ENCODE assay signal across 15 cellular contexts in the genomic region with DNA sequence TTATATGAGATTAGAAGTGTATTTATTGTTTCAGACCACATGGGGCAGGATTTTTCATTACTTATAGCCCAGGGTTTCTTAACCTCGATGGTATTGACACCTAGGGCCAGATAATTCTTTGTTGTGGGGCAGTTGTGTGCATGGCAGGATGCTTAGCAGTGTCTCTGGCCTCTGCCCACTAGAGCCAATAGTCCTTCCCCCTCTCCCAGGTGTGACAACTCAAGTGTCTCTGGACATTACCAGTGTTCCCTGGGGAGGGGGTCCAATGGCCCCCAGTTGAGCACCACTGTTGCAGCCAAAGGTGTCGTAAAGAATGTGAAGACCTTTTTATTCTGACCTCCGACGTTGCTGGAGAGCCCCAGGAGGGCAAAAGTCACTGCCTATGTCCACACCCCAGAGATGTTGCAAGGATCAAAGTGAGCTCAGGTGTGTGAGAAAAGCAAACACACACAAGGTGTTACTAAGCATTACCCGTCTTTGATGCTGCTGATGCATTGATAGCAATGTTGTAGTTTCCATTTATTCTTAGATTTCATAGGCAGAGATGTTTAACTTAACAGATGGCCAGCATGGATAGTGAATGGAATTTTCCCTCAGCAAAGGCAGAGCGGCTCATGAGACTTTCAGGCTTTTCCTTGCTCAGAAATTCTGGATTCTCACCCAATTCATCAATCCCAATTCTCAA. TPM values are rescaled to one million over a fixed set of nuclear protein-coding genes. Genes with fewer than 3 reads are reported as not detected.
DNase-seq lines count a peak whose midpoint lies in the region; ATAC-seq and TF ChIP-seq lines count a peak whose summit lies in the region.
"Had no signal": no experiment of that assay in that cellular context is flagged by ENCODE, and none has a peak within 500 bp of the region (broad histone marks: within the 10 kb centered on the region; RNA-seq: fewer than 3 reads in every experiment).

No MANE protein-coding gene starts in this region.

- no peak overlapping the region for H3K4me3 ChIP-seq in GM12875 (ENCODE audit: low read depth, low read length)
- H3K4me3 ChIP-seq: heart left ventricle had no signal

- TF ChIP-seq CTCF in GM12875 (IDR thresholded peaks at IDR 0.05; ENCODE audit: borderline replicate concordance, insufficient read depth, low read depth, low read length) = 0 out of 2 replicates have a peak, but pooled peaks have one; percentile 0

- ATAC-seq in HG03442 (IDR thresholded peaks at IDR 0.05; ENCODE audit: unreplicated experiment) = no peak
- ATAC-seq in activated T-cell treated with anti-CD3 and anti-CD28 coated beads, Interleukin-2, amount 50 U/mL, for 72 hours (replicated peaks in 1 of 2) = no peak
- no peak for ATAC-seq in HG03439 (IDR thresholded peaks at IDR 0.05; ENCODE audit: unreplicated experiment)
- ATAC-seq: effector memory CD8-positive, alpha-beta T cell; heart left ventricle; stimulated activated naive B cell treated with anti-CD40 and anti-IgM and Interleukin-4, amounts not matched to agents 10 μg/mL and 1 μg/mL and 100 μg/mL, for 72 hours had no signal

- peaks cover 13% of the 10 kb centered on the region for H3K27me3 Mint-ChIP-seq in activated T-cell treated with anti-CD3 and anti-CD28 coated beads, Interleukin-2, amount 50 U/mL, for 72 hours (ENCODE audit: low read depth)

- no peaks in the 10 kb centered on the region for H3K4me1 Mint-ChIP-seq in activated T-cell treated with anti-CD3 and anti-CD28 coated beads, Interleukin-2, amount 50 U/mL, for 72 hours (ENCODE audit: low read depth)
- H3K4me1 Mint-ChIP-seq: memory B cell; stimulated activated naive B cell treated with anti-CD40 and anti-IgM and Interleukin-4, amounts not matched to agents 10 μg/mL and 1 μg/mL and 100 μg/mL, for 72 hours had no signal

- H3K9me3 Mint-ChIP-seq in activated T-cell treated with anti-CD3 and anti-CD28 coated beads, Interleukin-2, amount 50 U/mL, for 72 hours = no peaks in the 10 kb centered on the region
- H3K9me3 Mint-ChIP-seq: CD4-positive, alpha-beta T cell; effector memory CD8-positive, alpha-beta T cell; memory B cell; stimulated activated naive B cell treated with anti-CD40 and anti-IgM and Interleukin-4, amounts not matched to agents 10 μg/mL and 1 μg/mL and 100 μg/mL, for 72 hours had no signal

- in situ Hi-C loops in ACHN (cut with HindIII; ENCODE audit: low pct_ligation_motif_present, low pct_unique_long_range_greater_than_20kb, low sequenced_read_pairs) = no loop called here

- no peak overlapping the region for H3K4me3 Mint-ChIP-seq in activated T-cell treated with anti-CD3 and anti-CD28 coated beads, Interleukin-2, amount 50 U/mL, for 72 hours
- H3K4me3 Mint-ChIP-seq: CD4-positive, alpha-beta T cell; effector memory CD8-positive, alpha-beta T cell; memory B cell; stimulated activated naive B cell treated with anti-CD40 and anti-IgM and Interleukin-4, amounts not matched to agents 10 μg/mL and 1 μg/mL and 100 μg/mL, for 72 hours had no signal

- DNase-seq in ACHN (peak; percentile 1), RPMI8226 (peak; percentile 23), inferior parietal cortex (ENCODE audit: extremely low spot score) (peak; percentile 48)
- no peak for DNase-seq in activated CD4-positive, alpha-beta T cell treated with anti-CD3 and anti-CD28 coated beads for 4 hours
- DNase-seq in activated T-cell treated with anti-CD3 and anti-CD28 coated beads, Interleukin-2, amount 50 U/mL, for 72 hours = no peak
- DNase-seq: CD4-positive, alpha-beta T cell; effector memory CD8-positive, alpha-beta T cell; heart left ventricle; NCI-H2029; stimulated activated CD4-positive, alpha-beta T cell treated with anti-CD3 and anti-CD28 coated beads, Interleukin-1b, Interleukin-23, amount 100 ng/mL, for 48 hours; stimulated activated naive B cell treated with anti-CD40 and anti-IgM and Interleukin-4, amounts not matched to agents 10 μg/mL and 1 μg/mL and 100 μg/mL, for 72 hours had no signal

- H3K27ac Mint-ChIP-seq in activated T-cell treated with anti-CD3 and anti-CD28 coated beads, Interleukin-2, amount 50 U/mL, for 72 hours = no peak overlapping the region
- H3K27ac Mint-ChIP-seq: CD4-positive, alpha-beta T cell; effector memory CD8-positive, alpha-beta T cell; memory B cell had no signal

- H3K36me3 Mint-ChIP-seq in activated T-cell treated with anti-CD3 and anti-CD28 coated beads, Interleukin-2, amount 50 U/mL, for 72 hours (ENCODE audit: insufficient read depth in 2 of 2) = no peaks in the 10 kb centered on the region
- H3K36me3 Mint-ChIP-seq: memory B cell; stimulated activated naive B cell treated with anti-CD40 and anti-IgM and Interleukin-4, amounts not matched to agents 10 μg/mL and 1 μg/mL and 100 μg/mL, for 72 hours had no signal

RNA-seq across cellular contexts. Expression of a gene that starts 22.2 kb away (rescaled TPM):
- total RNA-seq in activated T-cell treated with anti-CD3 and anti-CD28 coated beads, Interleukin-2, amount 50 U/mL, for 72 hours = not detected
- total RNA-seq: CD4-positive, alpha-beta T cell; heart left ventricle had no signal

RNA-seq across cellular contexts. Expression of a gene that starts 39.9 kb away (rescaled TPM):
- total RNA-seq in activated T-cell treated with anti-CD3 and anti-CD28 coated beads, Interleukin-2, amount 50 U/mL, for 72 hours = 10 to 100 TPM; 17.1 to 25.7 TPM

Comparison
In these comparisons a context has a peak if more than half of its experiments do, and no peak if none do; other contexts are left out.
1. DNase-seq: peak in ACHN (single experiment), RPMI8226 (single experiment) and inferior parietal cortex (single experiment); none in activated CD4-positive, alpha-beta T cell treated with anti-CD3 and anti-CD28 coated beads for 4 hours (0 of 2) and activated T-cell treated with anti-CD3 and anti-CD28 coated beads, Interleukin-2, amount 50 U/mL, for 72 hours (0 of 2).